Comparison of ENCODE assay signal across 1 cellular context in the genomic region with DNA sequence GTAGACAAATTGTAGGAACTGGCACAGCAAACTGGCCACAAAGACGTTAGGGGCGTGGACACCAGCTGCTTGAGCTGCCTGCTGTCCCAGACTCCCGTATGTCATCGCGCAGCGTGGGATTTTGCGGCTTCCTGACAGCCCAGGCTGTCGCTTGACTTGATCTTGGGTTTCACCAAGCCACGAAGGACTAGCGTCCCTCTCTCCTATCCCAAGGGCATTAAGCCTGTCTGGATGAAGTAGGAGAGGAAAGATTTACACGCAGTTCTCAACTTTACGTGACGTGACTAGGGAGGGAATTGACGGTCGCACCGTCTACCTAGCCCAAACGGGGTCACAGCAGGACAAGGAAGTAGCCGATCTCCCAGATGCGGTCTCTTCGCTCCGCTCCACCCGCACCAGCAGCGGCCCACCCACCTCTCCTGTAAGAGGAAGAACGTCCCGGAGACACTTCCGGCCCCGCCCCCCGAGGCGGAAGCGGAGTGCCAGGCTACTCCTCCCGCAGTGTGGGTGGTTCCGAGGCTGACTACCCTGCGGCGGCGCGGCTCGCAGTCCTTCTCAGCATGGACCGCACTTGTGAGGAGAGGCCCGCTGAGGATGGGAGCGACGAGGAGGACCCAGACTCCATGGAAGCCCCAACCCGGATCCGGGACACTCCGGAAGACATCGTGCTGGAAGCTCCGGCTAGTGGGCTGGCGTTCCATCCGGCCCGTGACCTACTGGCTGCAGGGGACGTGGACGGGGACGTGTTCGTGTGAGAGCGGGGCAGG.
TF ChIP-seq lines count a peak whose summit lies in the region.

A gene with protein sequence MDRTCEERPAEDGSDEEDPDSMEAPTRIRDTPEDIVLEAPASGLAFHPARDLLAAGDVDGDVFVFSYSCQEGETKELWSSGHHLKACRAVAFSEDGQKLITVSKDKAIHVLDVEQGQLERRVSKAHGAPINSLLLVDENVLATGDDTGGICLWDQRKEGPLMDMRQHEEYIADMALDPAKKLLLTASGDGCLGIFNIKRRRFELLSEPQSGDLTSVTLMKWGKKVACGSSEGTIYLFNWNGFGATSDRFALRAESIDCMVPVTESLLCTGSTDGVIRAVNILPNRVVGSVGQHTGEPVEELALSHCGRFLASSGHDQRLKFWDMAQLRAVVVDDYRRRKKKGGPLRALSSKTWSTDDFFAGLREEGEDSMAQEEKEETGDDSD (plus strand): TSS at position 552 of the 767 bp plus-strand sequence. CDS start 9 bp downstream, at position 561.

TF ChIP-seq in K562, 482 proteins besides CTCF, POLR2A, EP300 and RAD21 (continued from another document and continues in another):
- TF ChIP-seq, protein P1, sequence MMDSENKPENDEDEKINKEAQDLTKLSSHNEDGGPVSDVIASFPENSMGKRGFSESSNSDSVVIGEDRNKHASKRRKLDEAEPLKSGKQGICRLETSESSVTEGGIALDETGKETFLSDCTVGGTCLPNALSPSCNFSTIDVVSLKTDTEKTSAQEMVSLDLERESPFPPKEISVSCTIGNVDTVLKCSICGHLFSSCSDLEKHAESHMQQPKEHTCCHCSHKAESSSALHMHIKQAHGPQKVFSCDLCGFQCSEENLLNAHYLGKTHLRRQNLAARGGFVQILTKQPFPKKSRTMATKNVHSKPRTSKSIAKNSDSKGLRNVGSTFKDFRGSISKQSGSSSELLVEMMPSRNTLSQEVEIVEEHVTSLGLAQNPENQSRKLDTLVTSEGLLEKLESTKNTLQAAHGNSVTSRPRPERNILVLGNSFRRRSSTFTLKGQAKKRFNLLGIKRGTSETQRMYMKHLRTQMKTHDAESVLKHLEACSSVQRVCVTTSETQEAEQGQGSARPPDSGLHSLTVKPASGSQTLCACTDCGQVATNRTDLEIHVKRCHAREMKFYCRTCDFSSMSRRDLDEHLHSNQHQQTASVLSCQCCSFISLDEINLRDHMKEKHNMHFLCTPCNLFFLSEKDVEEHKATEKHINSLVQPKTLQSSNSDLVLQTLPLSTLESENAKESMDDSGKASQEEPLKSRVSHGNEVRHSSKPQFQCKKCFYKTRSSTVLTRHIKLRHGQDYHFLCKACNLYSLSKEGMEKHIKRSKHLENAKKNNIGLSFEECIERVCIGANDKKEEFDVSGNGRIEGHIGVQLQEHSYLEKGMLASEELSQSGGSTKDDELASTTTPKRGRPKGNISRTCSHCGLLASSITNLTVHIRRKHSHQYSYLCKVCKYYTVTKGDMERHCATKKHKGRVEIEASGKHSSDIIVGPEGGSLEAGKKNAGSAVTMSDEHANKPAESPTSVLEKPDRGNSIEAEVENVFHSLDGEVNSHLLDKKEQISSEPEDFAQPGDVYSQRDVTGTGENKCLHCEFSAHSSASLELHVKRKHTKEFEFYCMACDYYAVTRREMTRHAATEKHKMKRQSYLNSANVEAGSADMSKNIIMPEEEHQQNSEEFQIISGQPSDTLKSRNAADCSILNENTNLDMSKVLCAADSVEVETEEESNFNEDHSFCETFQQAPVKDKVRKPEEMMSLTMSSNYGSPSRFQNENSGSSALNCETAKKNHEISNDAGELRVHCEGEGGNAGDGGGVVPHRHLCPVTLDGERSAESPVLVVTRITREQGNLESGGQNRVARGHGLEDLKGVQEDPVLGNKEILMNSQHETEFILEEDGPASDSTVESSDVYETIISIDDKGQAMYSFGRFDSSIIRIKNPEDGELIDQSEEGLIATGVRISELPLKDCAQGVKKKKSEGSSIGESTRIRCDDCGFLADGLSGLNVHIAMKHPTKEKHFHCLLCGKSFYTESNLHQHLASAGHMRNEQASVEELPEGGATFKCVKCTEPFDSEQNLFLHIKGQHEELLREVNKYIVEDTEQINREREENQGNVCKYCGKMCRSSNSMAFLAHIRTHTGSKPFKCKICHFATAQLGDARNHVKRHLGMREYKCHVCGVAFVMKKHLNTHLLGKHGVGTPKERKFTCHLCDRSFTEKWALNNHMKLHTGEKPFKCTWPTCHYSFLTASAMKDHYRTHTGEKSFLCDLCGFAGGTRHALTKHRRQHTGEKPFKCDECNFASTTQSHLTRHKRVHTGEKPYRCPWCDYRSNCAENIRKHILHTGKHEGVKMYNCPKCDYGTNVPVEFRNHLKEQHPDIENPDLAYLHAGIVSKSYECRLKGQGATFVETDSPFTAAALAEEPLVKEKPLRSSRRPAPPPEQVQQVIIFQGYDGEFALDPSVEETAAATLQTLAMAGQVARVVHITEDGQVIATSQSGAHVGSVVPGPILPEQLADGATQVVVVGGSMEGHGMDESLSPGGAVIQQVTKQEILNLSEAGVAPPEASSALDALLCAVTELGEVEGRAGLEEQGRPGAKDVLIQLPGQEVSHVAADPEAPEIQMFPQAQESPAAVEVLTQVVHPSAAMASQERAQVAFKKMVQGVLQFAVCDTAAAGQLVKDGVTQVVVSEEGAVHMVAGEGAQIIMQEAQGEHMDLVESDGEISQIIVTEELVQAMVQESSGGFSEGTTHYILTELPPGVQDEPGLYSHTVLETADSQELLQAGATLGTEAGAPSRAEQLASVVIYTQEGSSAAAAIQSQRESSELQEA (IDR thresholded peaks at IDR 0.05; ENCODE audit: low read depth), result no peak
- TF ChIP-seq MCM2 (IDR thresholded peaks at IDR 0.05; ENCODE audit: low read depth), result no peak
- peak; percentile 49 for TF ChIP-seq MYC (IDR thresholded peaks at IDR 0.05; ENCODE audit: low read depth, low read length)
- peak; percentile 25; the same call in 1 of the 2 replicates for TF ChIP-seq MYC (CRISPR knock-in tag; IDR thresholded peaks at IDR 0.05; ENCODE audit: borderline replicate concordance, low read depth)
- no peak for TF ChIP-seq ZNF239 (CRISPR knock-in tag; IDR thresholded peaks at IDR 0.05)
- TF ChIP-seq, protein P2, sequence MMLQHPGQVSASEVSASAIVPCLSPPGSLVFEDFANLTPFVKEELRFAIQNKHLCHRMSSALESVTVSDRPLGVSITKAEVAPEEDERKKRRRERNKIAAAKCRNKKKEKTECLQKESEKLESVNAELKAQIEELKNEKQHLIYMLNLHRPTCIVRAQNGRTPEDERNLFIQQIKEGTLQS (IDR thresholded peaks at IDR 0.05), result no peak
- TF ChIP-seq, protein P2 (CRISPR knock-in tag; conservative IDR thresholded peaks at IDR 0.05), result peak; percentile 82; the same call in 1 of the 2 replicates
- no peak for TF ChIP-seq RBM39 (optimal IDR thresholded peaks at IDR 0.05; ENCODE audit: low read depth, low read length)
- TF ChIP-seq NR3C1 (CRISPR knock-in tag; IDR thresholded peaks at IDR 0.05), result no peak
- TF ChIP-seq, protein P3, sequence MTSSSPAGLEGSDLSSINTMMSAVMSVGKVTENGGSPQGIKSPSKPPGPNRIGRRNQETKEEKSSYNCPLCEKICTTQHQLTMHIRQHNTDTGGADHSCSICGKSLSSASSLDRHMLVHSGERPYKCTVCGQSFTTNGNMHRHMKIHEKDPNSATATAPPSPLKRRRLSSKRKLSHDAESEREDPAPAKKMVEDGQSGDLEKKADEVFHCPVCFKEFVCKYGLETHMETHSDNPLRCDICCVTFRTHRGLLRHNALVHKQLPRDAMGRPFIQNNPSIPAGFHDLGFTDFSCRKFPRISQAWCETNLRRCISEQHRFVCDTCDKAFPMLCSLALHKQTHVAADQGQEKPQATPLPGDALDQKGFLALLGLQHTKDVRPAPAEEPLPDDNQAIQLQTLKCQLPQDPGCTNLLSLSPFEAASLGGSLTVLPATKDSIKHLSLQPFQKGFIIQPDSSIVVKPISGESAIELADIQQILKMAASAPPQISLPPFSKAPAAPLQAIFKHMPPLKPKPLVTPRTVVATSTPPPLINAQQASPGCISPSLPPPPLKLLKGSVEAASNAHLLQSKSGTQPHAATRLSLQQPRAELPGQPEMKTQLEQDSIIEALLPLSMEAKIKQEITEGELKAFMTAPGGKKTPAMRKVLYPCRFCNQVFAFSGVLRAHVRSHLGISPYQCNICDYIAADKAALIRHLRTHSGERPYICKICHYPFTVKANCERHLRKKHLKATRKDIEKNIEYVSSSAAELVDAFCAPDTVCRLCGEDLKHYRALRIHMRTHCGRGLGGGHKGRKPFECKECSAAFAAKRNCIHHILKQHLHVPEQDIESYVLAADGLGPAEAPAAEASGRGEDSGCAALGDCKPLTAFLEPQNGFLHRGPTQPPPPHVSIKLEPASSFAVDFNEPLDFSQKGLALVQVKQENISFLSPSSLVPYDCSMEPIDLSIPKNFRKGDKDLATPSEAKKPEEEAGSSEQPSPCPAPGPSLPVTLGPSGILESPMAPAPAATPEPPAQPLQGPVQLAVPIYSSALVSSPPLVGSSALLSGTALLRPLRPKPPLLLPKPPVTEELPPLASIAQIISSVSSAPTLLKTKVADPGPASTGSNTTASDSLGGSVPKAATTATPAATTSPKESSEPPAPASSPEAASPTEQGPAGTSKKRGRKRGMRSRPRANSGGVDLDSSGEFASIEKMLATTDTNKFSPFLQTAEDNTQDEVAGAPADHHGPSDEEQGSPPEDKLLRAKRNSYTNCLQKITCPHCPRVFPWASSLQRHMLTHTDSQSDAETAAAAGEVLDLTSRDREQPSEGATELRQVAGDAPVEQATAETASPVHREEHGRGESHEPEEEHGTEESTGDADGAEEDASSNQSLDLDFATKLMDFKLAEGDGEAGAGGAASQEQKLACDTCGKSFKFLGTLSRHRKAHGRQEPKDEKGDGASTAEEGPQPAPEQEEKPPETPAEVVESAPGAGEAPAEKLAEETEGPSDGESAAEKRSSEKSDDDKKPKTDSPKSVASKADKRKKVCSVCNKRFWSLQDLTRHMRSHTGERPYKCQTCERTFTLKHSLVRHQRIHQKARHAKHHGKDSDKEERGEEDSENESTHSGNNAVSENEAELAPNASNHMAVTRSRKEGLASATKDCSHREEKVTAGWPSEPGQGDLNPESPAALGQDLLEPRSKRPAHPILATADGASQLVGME (CRISPR knock-in tag; IDR thresholded peaks at IDR 0.05), result no peak; the same call in 1 of the 2 replicates
- TF ChIP-seq FIP1L1 (IDR thresholded peaks at IDR 0.05; ENCODE audit: low read depth, low read length, poor library complexity, severe bottlenecking), result no peak
- no peak for TF ChIP-seq ZFP36 (IDR thresholded peaks at IDR 0.05; ENCODE audit: low read depth, low read length, partially characterized antibody)
- no peak for TF ChIP-seq CEBPB (tag; IDR thresholded peaks at IDR 0.05)
- TF ChIP-seq, protein P4, sequence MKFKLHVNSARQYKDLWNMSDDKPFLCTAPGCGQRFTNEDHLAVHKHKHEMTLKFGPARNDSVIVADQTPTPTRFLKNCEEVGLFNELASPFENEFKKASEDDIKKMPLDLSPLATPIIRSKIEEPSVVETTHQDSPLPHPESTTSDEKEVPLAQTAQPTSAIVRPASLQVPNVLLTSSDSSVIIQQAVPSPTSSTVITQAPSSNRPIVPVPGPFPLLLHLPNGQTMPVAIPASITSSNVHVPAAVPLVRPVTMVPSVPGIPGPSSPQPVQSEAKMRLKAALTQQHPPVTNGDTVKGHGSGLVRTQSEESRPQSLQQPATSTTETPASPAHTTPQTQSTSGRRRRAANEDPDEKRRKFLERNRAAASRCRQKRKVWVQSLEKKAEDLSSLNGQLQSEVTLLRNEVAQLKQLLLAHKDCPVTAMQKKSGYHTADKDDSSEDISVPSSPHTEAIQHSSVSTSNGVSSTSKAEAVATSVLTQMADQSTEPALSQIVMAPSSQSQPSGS (CRISPR knock-in tag; IDR thresholded peaks at IDR 0.05), result no peak
- 0 out of 4 replicates have a peak, but pooled peaks of 1 of the 2 experiments have one; percentile 57 for TF ChIP-seq NONO (IDR thresholded peaks at IDR 0.05; ENCODE audit: low read depth in 2 of 2, low read length in 1 of 2)
- TF ChIP-seq SREBF1 (IDR thresholded peaks at IDR 0.05; ENCODE audit: borderline replicate concordance, low read depth, low read length), result no peak
- TF ChIP-seq ZNF184 (CRISPR knock-in tag; IDR thresholded peaks at IDR 0.05), result no peak
- TF ChIP-seq IFI16 (CRISPR knock-in tag; IDR thresholded peaks at IDR 0.05), result no peak
- TF ChIP-seq DACH1 (IDR thresholded peaks at IDR 0.05; ENCODE audit: partially characterized antibody), result peak; percentile 72
- peak; percentile 78; the same call in 1 of the 2 replicates for TF ChIP-seq MTA1 (IDR thresholded peaks at IDR 0.05; ENCODE audit: borderline replicate concordance)
- TF ChIP-seq FOXP1 (CRISPR knock-in tag; IDR thresholded peaks at IDR 0.05), result no peak; the same call in 1 of the 2 replicates
- no peak for TF ChIP-seq CCAR2 (IDR thresholded peaks at IDR 0.05; ENCODE audit: low read depth, low read length)
- TF ChIP-seq, protein P5, sequence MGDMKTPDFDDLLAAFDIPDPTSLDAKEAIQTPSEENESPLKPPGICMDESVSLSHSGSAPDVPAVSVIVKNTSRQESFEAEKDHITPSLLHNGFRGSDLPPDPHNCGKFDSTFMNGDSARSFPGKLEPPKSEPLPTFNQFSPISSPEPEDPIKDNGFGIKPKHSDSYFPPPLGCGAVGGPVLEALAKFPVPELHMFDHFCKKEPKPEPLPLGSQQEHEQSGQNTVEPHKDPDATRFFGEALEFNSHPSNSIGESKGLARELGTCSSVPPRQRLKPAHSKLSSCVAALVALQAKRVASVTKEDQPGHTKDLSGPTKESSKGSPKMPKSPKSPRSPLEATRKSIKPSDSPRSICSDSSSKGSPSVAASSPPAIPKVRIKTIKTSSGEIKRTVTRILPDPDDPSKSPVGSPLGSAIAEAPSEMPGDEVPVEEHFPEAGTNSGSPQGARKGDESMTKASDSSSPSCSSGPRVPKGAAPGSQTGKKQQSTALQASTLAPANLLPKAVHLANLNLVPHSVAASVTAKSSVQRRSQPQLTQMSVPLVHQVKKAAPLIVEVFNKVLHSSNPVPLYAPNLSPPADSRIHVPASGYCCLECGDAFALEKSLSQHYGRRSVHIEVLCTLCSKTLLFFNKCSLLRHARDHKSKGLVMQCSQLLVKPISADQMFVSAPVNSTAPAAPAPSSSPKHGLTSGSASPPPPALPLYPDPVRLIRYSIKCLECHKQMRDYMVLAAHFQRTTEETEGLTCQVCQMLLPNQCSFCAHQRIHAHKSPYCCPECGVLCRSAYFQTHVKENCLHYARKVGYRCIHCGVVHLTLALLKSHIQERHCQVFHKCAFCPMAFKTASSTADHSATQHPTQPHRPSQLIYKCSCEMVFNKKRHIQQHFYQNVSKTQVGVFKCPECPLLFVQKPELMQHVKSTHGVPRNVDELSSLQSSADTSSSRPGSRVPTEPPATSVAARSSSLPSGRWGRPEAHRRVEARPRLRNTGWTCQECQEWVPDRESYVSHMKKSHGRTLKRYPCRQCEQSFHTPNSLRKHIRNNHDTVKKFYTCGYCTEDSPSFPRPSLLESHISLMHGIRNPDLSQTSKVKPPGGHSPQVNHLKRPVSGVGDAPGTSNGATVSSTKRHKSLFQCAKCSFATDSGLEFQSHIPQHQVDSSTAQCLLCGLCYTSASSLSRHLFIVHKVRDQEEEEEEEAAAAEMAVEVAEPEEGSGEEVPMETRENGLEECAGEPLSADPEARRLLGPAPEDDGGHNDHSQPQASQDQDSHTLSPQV (IDR thresholded peaks at IDR 0.05), result 0 out of 2 replicates have a peak, but pooled peaks have one; percentile 33
- TF ChIP-seq, protein P6, sequence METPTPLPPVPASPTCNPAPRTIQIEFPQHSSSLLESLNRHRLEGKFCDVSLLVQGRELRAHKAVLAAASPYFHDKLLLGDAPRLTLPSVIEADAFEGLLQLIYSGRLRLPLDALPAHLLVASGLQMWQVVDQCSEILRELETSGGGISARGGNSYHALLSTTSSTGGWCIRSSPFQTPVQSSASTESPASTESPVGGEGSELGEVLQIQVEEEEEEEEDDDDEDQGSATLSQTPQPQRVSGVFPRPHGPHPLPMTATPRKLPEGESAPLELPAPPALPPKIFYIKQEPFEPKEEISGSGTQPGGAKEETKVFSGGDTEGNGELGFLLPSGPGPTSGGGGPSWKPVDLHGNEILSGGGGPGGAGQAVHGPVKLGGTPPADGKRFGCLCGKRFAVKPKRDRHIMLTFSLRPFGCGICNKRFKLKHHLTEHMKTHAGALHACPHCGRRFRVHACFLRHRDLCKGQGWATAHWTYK (CRISPR knock-in tag; IDR thresholded peaks at IDR 0.05), result no peak; the same call in 1 of the 2 replicates
- no peak for TF ChIP-seq CSDE1 (IDR thresholded peaks at IDR 0.05)
